11 cellular contexts compared by ENCODE assay signal in genomic region chr15:80588801-80589200, GRCh38.
DNase-seq lines count a peak whose midpoint lies in the region; ATAC-seq and TF ChIP-seq lines count a peak whose summit lies in the region.
"Had no signal": no experiment of that assay in that cellular context is flagged by ENCODE, and none has a peak within 500 bp of the region (broad histone marks: within the 10 kb centered on the region; RNA-seq: fewer than 3 reads in every experiment).

No MANE protein-coding gene starts in this region.

- no peak overlapping the region for H3K4me3 Mint-ChIP-seq in activated CD8-positive, alpha-beta T cell treated with anti-CD3 and anti-CD28 coated beads, Interleukin-2, amount 10 ng/mL, durations not matched to agents 7 days and 5 days
- no peak overlapping the region for H3K4me3 Mint-ChIP-seq in activated CD4-positive, alpha-beta memory T cell treated with anti-CD3 and anti-CD28 coated beads, Interleukin-2, amount 10 ng/mL, durations not matched to agents 7 days and 5 days
- H3K4me3 Mint-ChIP-seq: activated CD4-positive, alpha-beta T cell treated with anti-CD3 and anti-CD28 coated beads for 36 hours; activated naive CD4-positive, alpha-beta T cell treated with anti-CD3 and anti-CD28 coated beads, Interleukin-2, amount 50 U/mL, for 24 hours; CD14-positive monocyte had no signal

- H3K36me3 Mint-ChIP-seq in activated CD8-positive, alpha-beta T cell treated with anti-CD3 and anti-CD28 coated beads, Interleukin-2, amount 10 ng/mL, durations not matched to agents 7 days and 5 days (ENCODE audit: low read depth): no peaks in the 10 kb centered on the region
- no peaks in the 10 kb centered on the region for H3K36me3 Mint-ChIP-seq in activated CD4-positive, alpha-beta memory T cell treated with anti-CD3 and anti-CD28 coated beads, Interleukin-2, amount 10 ng/mL, durations not matched to agents 7 days and 5 days (ENCODE audit: low read depth)
- H3K36me3 Mint-ChIP-seq: activated naive CD4-positive, alpha-beta T cell treated with anti-CD3 and anti-CD28 coated beads, Interleukin-2, amount 50 U/mL, for 24 hours; CD14-positive monocyte had no signal

- H3K27me3 ChIP-seq in AG04450 (ENCODE audit: control insufficient read depth, insufficient read depth, low read length) (no peaks in the 10 kb centered on the region), adipocyte (replicated peaks; ENCODE audit: control insufficient read depth, insufficient read depth, low read length) (no peaks in the 10 kb centered on the region)

- no peak overlapping the region for H3K27ac Mint-ChIP-seq in activated CD8-positive, alpha-beta T cell treated with anti-CD3 and anti-CD28 coated beads, Interleukin-2, amount 10 ng/mL, durations not matched to agents 7 days and 5 days
- H3K27ac Mint-ChIP-seq in activated CD4-positive, alpha-beta memory T cell treated with anti-CD3 and anti-CD28 coated beads, Interleukin-2, amount 10 ng/mL, durations not matched to agents 7 days and 5 days: no peak overlapping the region
- H3K27ac Mint-ChIP-seq: activated CD4-positive, alpha-beta T cell treated with anti-CD3 and anti-CD28 coated beads for 36 hours; activated naive CD4-positive, alpha-beta T cell treated with anti-CD3 and anti-CD28 coated beads, Interleukin-2, amount 50 U/mL, for 24 hours; CD14-positive monocyte had no signal

- CTCF ChIA-PET in AG04450 (lab: Charles Lee): interaction anchor here (3.5 kb wide), 1 partner anchor 21 kb away, joined by 15 read pairs; no protein-coding TSS in a partner anchor
- CTCF ChIA-PET in activated CD8-positive, alpha-beta T cell treated with anti-CD3 and anti-CD28 coated beads, Interleukin-2, amount 10 ng/mL, durations not matched to agents 7 days and 5 days (lab: Charles Lee): no interaction called here
- CTCF ChIA-PET in activated CD4-positive, alpha-beta memory T cell treated with anti-CD3 and anti-CD28 coated beads, Interleukin-2, amount 10 ng/mL, durations not matched to agents 7 days and 5 days (lab: Charles Lee): no interaction called here

- no peak overlapping the region for H3K9ac ChIP-seq in adipocyte (ENCODE audit: low read length)

- H3K36me3 ChIP-seq in adipocyte (ENCODE audit: control insufficient read depth, insufficient read depth, low read length, severe bottlenecking): peaks cover 5% of the 10 kb centered on the region

- TF ChIP-seq CTCF in AG04450 (IDR thresholded peaks at IDR 0.05; ENCODE audit: low read depth, low read length): no peak

- H3K9me3 Mint-ChIP-seq in activated CD8-positive, alpha-beta T cell treated with anti-CD3 and anti-CD28 coated beads, Interleukin-2, amount 10 ng/mL, durations not matched to agents 7 days and 5 days (ENCODE audit: insufficient read depth): no peaks in the 10 kb centered on the region
- no peaks in the 10 kb centered on the region for H3K9me3 Mint-ChIP-seq in activated CD4-positive, alpha-beta memory T cell treated with anti-CD3 and anti-CD28 coated beads, Interleukin-2, amount 10 ng/mL, durations not matched to agents 7 days and 5 days
- H3K9me3 Mint-ChIP-seq: activated naive CD4-positive, alpha-beta T cell treated with anti-CD3 and anti-CD28 coated beads, Interleukin-2, amount 50 U/mL, for 24 hours had no signal

- ATAC-seq in activated CD8-positive, alpha-beta T cell treated with anti-CD3 and anti-CD28 coated beads, Interleukin-2, amount 10 ng/mL, durations not matched to agents 7 days and 5 days: no peak
- ATAC-seq: activated CD4-positive, alpha-beta T cell treated with anti-CD3 and anti-CD28 coated beads for 36 hours had no signal

- peaks cover 5% of the 10 kb centered on the region for H3K9me3 ChIP-seq in AG04450 (ENCODE audit: control insufficient read depth, insufficient read depth, low read length)
- H3K9me3 ChIP-seq in adipocyte (ENCODE audit: control insufficient read depth, low read length): no peaks in the 10 kb centered on the region

- no peak overlapping the region for H3K4me3 ChIP-seq in AG04450 (ENCODE audit: low read depth, low read length)
- H3K4me3 ChIP-seq in adipocyte (ENCODE audit: low read length): no peak overlapping the region

- no peaks in the 10 kb centered on the region for H3K4me1 Mint-ChIP-seq in activated CD8-positive, alpha-beta T cell treated with anti-CD3 and anti-CD28 coated beads, Interleukin-2, amount 10 ng/mL, durations not matched to agents 7 days and 5 days (ENCODE audit: low read depth)
- no peaks in the 10 kb centered on the region for H3K4me1 Mint-ChIP-seq in activated CD4-positive, alpha-beta memory T cell treated with anti-CD3 and anti-CD28 coated beads, Interleukin-2, amount 10 ng/mL, durations not matched to agents 7 days and 5 days
- H3K4me1 Mint-ChIP-seq: activated CD4-positive, alpha-beta T cell treated with anti-CD3 and anti-CD28 coated beads for 36 hours; activated naive CD4-positive, alpha-beta T cell treated with anti-CD3 and anti-CD28 coated beads, Interleukin-2, amount 50 U/mL, for 24 hours; CD14-positive monocyte had no signal

- H3K4me1 ChIP-seq in adipocyte (ENCODE audit: control insufficient read depth, insufficient read depth, low read length): no peaks in the 10 kb centered on the region

- DNase-seq in AG04450 (ENCODE audit: low read depth, low spot score) (peak; percentile 95), HT1080 (ENCODE audit: low read depth) (peak; percentile 96), adipocyte (ENCODE audit: low read depth) (peak; percentile 64), iris pigment epithelial cell (ENCODE audit: low read depth) (peak; percentile 99), medulla oblongata (ENCODE audit: extremely low spot score) (no peak)
- DNase-seq in activated CD4-positive, alpha-beta T cell treated with anti-CD3 and anti-CD28 coated beads for 48 hours: no peak
- no peak for DNase-seq in activated CD8-positive, alpha-beta T cell treated with anti-CD3 and anti-CD28 coated beads, Interleukin-2, amount 10 ng/mL, durations not matched to agents 7 days and 5 days
- no peak for DNase-seq in activated CD4-positive, alpha-beta memory T cell treated with anti-CD3 and anti-CD28 coated beads, Interleukin-2, amount 10 ng/mL, durations not matched to agents 7 days and 5 days
- DNase-seq: activated CD4-positive, alpha-beta T cell treated with anti-CD3 and anti-CD28 coated beads for 36 hours had no signal

- H3K27me3 Mint-ChIP-seq in activated CD8-positive, alpha-beta T cell treated with anti-CD3 and anti-CD28 coated beads, Interleukin-2, amount 10 ng/mL, durations not matched to agents 7 days and 5 days (ENCODE audit: low read depth): peaks cover 7% of the 10 kb centered on the region
- H3K27me3 Mint-ChIP-seq in activated CD4-positive, alpha-beta memory T cell treated with anti-CD3 and anti-CD28 coated beads, Interleukin-2, amount 10 ng/mL, durations not matched to agents 7 days and 5 days: peaks cover 1% of the 10 kb centered on the region
- H3K27me3 Mint-ChIP-seq: activated naive CD4-positive, alpha-beta T cell treated with anti-CD3 and anti-CD28 coated beads, Interleukin-2, amount 50 U/mL, for 24 hours had no signal

- POLR2A ChIA-PET in AG04450 (lab: Yijun Ruan, JAX): interaction anchor here (1.0 to 1.8 kb wide), 2 partner anchors 107 to 191 kb away, joined by 6 to 12 read pairs; partner anchors contain the start of genes ABHD17C and CEMIP
- POLR2A ChIA-PET in activated CD8-positive, alpha-beta T cell treated with anti-CD3 and anti-CD28 coated beads, Interleukin-2, amount 10 ng/mL, durations not matched to agents 7 days and 5 days (lab: Charles Lee): no interaction called here
- POLR2A ChIA-PET in activated CD4-positive, alpha-beta memory T cell treated with anti-CD3 and anti-CD28 coated beads, Interleukin-2, amount 10 ng/mL, durations not matched to agents 7 days and 5 days (lab: Charles Lee): no interaction called here

- H3K27ac ChIP-seq in AG04450 (ENCODE audit: low read depth, low read length): peak overlapping the region; percentile 97

Comparison
In these comparisons a context has a peak if more than half of its experiments do, and no peak if none do; other contexts are left out.
1. DNase-seq: peak in AG04450 (single experiment), HT1080 (single experiment), adipocyte (single experiment) and iris pigment epithelial cell (single experiment); none in activated CD4-positive, alpha-beta T cell treated with anti-CD3 and anti-CD28 coated beads for 48 hours (single experiment), activated CD8-positive, alpha-beta T cell treated with anti-CD3 and anti-CD28 coated beads, Interleukin-2, amount 10 ng/mL, durations not matched to agents 7 days and 5 days (single experiment), activated CD4-positive, alpha-beta memory T cell treated with anti-CD3 and anti-CD28 coated beads, Interleukin-2, amount 10 ng/mL, durations not matched to agents 7 days and 5 days (single experiment) and medulla oblongata (single experiment).